ENCODE assay signal across 1 cellular context in genomic region chr1:148334339-148335130, GRCh38.
TF ChIP-seq lines count a peak whose summit lies in the region.

No MANE protein-coding gene starts in this region.

TF ChIP-seq in K562, 482 proteins besides CTCF, POLR2A, EP300 and RAD21 (continued from another document and continues in another):
- peak; percentile 91 for TF ChIP-seq FOXO4 (CRISPR knock-in tag; IDR thresholded peaks at IDR 0.05)
- TF ChIP-seq EWSR1 (IDR thresholded peaks at IDR 0.05; ENCODE audit: borderline replicate concordance, low read depth, partially characterized antibody), result peak; percentile 97
- no peak for TF ChIP-seq RBM15 (IDR thresholded peaks at IDR 0.05; ENCODE audit: insufficient read depth, low read length)
- TF ChIP-seq ZNF232 (CRISPR knock-in tag; IDR thresholded peaks at IDR 0.05), result no peak
- 0 out of 2 replicates have a peak, but pooled peaks have one; percentile 72 for TF ChIP-seq HDAC6 (IDR thresholded peaks at IDR 0.05; ENCODE audit: low read depth, low read length)
- TF ChIP-seq ARID3B (CRISPR knock-in tag; IDR thresholded peaks at IDR 0.05; ENCODE audit: borderline replicate concordance), result peak; percentile 67; the same call in 1 of the 2 replicates
- TF ChIP-seq DACH1 (IDR thresholded peaks at IDR 0.05; ENCODE audit: partially characterized antibody), result peak; percentile 14
- TF ChIP-seq ARNT (IDR thresholded peaks at IDR 0.05), result peak; percentile 89 to 95
- TF ChIP-seq LEF1 (IDR thresholded peaks at IDR 0.05), result peak; percentile 45
- TF ChIP-seq RREB1 (CRISPR knock-in tag; IDR thresholded peaks at IDR 0.05), result no peak; the same call in 1 of the 2 replicates
- peak; percentile 18; the same call in 1 of the 2 replicates for TF ChIP-seq JUNB (CRISPR knock-in tag; conservative IDR thresholded peaks at IDR 0.05)
- peak; percentile 46; the same call in 1 of the 2 replicates for TF ChIP-seq XRCC5 (IDR thresholded peaks at IDR 0.05; ENCODE audit: low read depth, low read length)
- TF ChIP-seq MLLT1 (IDR thresholded peaks at IDR 0.05), result peak; percentile 93 to 97
- TF ChIP-seq ZNF778 (CRISPR knock-in tag; IDR thresholded peaks at IDR 0.05), result 0 out of 2 replicates have a peak, but pooled peaks have one; percentile 21
- TF ChIP-seq, protein P1, sequence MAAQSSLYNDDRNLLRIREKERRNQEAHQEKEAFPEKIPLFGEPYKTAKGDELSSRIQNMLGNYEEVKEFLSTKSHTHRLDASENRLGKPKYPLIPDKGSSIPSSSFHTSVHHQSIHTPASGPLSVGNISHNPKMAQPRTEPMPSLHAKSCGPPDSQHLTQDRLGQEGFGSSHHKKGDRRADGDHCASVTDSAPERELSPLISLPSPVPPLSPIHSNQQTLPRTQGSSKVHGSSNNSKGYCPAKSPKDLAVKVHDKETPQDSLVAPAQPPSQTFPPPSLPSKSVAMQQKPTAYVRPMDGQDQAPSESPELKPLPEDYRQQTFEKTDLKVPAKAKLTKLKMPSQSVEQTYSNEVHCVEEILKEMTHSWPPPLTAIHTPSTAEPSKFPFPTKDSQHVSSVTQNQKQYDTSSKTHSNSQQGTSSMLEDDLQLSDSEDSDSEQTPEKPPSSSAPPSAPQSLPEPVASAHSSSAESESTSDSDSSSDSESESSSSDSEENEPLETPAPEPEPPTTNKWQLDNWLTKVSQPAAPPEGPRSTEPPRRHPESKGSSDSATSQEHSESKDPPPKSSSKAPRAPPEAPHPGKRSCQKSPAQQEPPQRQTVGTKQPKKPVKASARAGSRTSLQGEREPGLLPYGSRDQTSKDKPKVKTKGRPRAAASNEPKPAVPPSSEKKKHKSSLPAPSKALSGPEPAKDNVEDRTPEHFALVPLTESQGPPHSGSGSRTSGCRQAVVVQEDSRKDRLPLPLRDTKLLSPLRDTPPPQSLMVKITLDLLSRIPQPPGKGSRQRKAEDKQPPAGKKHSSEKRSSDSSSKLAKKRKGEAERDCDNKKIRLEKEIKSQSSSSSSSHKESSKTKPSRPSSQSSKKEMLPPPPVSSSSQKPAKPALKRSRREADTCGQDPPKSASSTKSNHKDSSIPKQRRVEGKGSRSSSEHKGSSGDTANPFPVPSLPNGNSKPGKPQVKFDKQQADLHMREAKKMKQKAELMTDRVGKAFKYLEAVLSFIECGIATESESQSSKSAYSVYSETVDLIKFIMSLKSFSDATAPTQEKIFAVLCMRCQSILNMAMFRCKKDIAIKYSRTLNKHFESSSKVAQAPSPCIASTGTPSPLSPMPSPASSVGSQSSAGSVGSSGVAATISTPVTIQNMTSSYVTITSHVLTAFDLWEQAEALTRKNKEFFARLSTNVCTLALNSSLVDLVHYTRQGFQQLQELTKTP (IDR thresholded peaks at IDR 0.05; ENCODE audit: low read depth in 1 of 2, partially characterized antibody in 2 of 2), result peak; percentile 86 to 94
- peak; percentile 83 for TF ChIP-seq ATF1 (CRISPR knock-in tag; IDR thresholded peaks at IDR 0.05)
- TF ChIP-seq ATF1 (tag; IDR thresholded peaks at IDR 0.05), result peak; percentile 98
- TF ChIP-seq PCBP2 (IDR thresholded peaks at IDR 0.05; ENCODE audit: low read depth, low read length, poor library complexity, severe bottlenecking), result no peak
- peak; percentile 90 for TF ChIP-seq ZNF57 (CRISPR knock-in tag; IDR thresholded peaks at IDR 0.05)
- TF ChIP-seq KDM2B (CRISPR knock-in tag; IDR thresholded peaks at IDR 0.05), result no peak
- TF ChIP-seq PYGO2 (tag; IDR thresholded peaks at IDR 0.05), result peak; percentile 80
- no peak for TF ChIP-seq NR3C1 (CRISPR knock-in tag; IDR thresholded peaks at IDR 0.05)
- TF ChIP-seq ZNF197 (CRISPR knock-in tag; IDR thresholded peaks at IDR 0.05; ENCODE audit: low read depth), result peak; percentile 70; the same call in 1 of the 2 replicates
- TF ChIP-seq CTBP1 (IDR thresholded peaks at IDR 0.05; ENCODE audit: borderline replicate concordance), result peak; percentile 75
- 0 out of 2 replicates have a peak, but pooled peaks have one; percentile 28 for TF ChIP-seq EHMT2 (IDR thresholded peaks at IDR 0.05)
- TF ChIP-seq, protein P2, sequence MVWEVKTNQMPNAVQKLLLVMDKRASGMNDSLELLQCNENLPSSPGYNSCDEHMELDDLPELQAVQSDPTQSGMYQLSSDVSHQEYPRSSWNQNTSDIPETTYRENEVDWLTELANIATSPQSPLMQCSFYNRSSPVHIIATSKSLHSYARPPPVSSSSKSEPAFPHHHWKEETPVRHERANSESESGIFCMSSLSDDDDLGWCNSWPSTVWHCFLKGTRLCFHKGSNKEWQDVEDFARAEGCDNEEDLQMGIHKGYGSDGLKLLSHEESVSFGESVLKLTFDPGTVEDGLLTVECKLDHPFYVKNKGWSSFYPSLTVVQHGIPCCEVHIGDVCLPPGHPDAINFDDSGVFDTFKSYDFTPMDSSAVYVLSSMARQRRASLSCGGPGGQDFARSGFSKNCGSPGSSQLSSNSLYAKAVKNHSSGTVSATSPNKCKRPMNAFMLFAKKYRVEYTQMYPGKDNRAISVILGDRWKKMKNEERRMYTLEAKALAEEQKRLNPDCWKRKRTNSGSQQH (CRISPR knock-in tag; IDR thresholded peaks at IDR 0.05), result peak; percentile 99
- peak; percentile 63; the same call in 1 of the 2 replicates for TF ChIP-seq DMBX1 (CRISPR knock-in tag; IDR thresholded peaks at IDR 0.05; ENCODE audit: borderline replicate concordance)
- TF ChIP-seq, protein P3, sequence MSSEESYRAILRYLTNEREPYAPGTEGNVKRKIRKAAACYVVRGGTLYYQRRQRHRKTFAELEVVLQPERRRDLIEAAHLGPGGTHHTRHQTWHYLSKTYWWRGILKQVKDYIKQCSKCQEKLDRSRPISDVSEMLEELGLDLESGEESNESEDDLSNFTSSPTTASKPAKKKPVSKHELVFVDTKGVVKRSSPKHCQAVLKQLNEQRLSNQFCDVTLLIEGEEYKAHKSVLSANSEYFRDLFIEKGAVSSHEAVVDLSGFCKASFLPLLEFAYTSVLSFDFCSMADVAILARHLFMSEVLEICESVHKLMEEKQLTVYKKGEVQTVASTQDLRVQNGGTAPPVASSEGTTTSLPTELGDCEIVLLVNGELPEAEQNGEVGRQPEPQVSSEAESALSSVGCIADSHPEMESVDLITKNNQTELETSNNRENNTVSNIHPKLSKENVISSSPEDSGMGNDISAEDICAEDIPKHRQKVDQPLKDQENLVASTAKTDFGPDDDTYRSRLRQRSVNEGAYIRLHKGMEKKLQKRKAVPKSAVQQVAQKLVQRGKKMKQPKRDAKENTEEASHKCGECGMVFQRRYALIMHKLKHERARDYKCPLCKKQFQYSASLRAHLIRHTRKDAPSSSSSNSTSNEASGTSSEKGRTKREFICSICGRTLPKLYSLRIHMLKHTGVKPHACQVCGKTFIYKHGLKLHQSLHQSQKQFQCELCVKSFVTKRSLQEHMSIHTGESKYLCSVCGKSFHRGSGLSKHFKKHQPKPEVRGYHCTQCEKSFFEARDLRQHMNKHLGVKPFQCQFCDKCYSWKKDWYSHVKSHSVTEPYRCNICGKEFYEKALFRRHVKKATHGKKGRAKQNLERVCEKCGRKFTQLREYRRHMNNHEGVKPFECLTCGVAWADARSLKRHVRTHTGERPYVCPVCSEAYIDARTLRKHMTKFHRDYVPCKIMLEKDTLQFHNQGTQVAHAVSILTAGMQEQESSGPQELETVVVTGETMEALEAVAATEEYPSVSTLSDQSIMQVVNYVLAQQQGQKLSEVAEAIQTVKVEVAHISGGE (CRISPR knock-in tag; IDR thresholded peaks at IDR 0.05), result 0 out of 6 replicates have a peak, but pooled peaks of 1 of the 3 experiments have one; percentile 23
- TF ChIP-seq CHD4 (IDR thresholded peaks at IDR 0.05; ENCODE audit: insufficient read depth, insufficient replicate concordance, low read depth, low read length, poor library complexity, severe bottlenecking), result no peak
- TF ChIP-seq CCAR2 (IDR thresholded peaks at IDR 0.05; ENCODE audit: low read depth, low read length), result no peak
- peak; percentile 36; the same call in 1 of the 2 replicates for TF ChIP-seq ZNF274 (IDR thresholded peaks at IDR 0.05; ENCODE audit: borderline replicate concordance, low read depth, low read length)
- 0 out of 2 replicates have a peak, but pooled peaks have one; percentile 51 for TF ChIP-seq NCOA6 (IDR thresholded peaks at IDR 0.05)
- TF ChIP-seq, protein P4, sequence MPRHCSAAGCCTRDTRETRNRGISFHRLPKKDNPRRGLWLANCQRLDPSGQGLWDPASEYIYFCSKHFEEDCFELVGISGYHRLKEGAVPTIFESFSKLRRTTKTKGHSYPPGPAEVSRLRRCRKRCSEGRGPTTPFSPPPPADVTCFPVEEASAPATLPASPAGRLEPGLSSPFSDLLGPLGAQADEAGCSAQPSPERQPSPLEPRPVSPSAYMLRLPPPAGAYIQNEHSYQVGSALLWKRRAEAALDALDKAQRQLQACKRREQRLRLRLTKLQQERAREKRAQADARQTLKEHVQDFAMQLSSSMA (CRISPR knock-in tag; IDR thresholded peaks at IDR 0.05), result peak; percentile 87
- peak; percentile 79; the same call in 1 of the 2 replicates for TF ChIP-seq HMG20A (CRISPR knock-in tag; conservative IDR thresholded peaks at IDR 0.05)
- TF ChIP-seq ZNF384 (IDR thresholded peaks at IDR 0.05; ENCODE audit: low read depth, low read length), result no peak
- TF ChIP-seq ZNF23 (CRISPR knock-in tag; IDR thresholded peaks at IDR 0.05), result peak; percentile 85
- TF ChIP-seq RBM22 (IDR thresholded peaks at IDR 0.05; ENCODE audit: low read depth, low read length, poor library complexity, severe bottlenecking), result peak; percentile 61
- peak; percentile 69; the same call in 1 of the 2 replicates for TF ChIP-seq ZNF347 (CRISPR knock-in tag; IDR thresholded peaks at IDR 0.05; ENCODE audit: low read depth)
- TF ChIP-seq GABPA (tag; conservative IDR thresholded peaks at IDR 0.05; ENCODE audit: low read depth), result peak; percentile 46
